Comparison of ENCODE assay signal across 8 cellular contexts in genomic region chr12:53223391-53224267, GRCh38. TPM values are rescaled to one million over a fixed set of nuclear protein-coding genes. Genes with fewer than 3 reads are reported as not detected.
A peak's percentile ranks its signal among the peaks of the same experiment; 100 is the strongest.
DNase-seq lines count a peak whose midpoint lies in the region; ATAC-seq and TF ChIP-seq lines count a peak whose summit lies in the region.

No MANE protein-coding gene starts in this region.

- 37% methylated on average over 21 of the region's 21 CpGs for WGBS in testis, 2 donors

- no peak for ATAC-seq in HCT116

- no peaks in the 10 kb centered on the region for H3K9me3 Mint-ChIP-seq in activated CD4-positive, alpha-beta memory T cell treated with anti-CD3 and anti-CD28 coated beads, Interleukin-2, amount 10 ng/mL, durations not matched to agents 7 days and 5 days

- TF ChIP-seq CTCF in HCT116 (IDR thresholded peaks at IDR 0.05 in 2 of 3, conservative IDR thresholded peaks at IDR 0.05 in 1 of 3; ENCODE audit: borderline replicate concordance in 1 of 3, insufficient read depth in 1 of 3, low read depth in 2 of 3, low read length in 2 of 3) (no peak), fibroblast of pulmonary artery (IDR thresholded peaks at IDR 0.05; ENCODE audit: low read length, missing control alignments) (no peak), testis (IDR thresholded peaks at IDR 0.05) (no peak)

- peak overlapping the region; percentile 50 for H3K4me3 Mint-ChIP-seq in activated CD4-positive, alpha-beta memory T cell treated with anti-CD3 and anti-CD28 coated beads, Interleukin-2, amount 10 ng/mL, durations not matched to agents 7 days and 5 days

- POLR2A ChIA-PET in HCT116 (lab: Charles Lee) = no interaction called here
- POLR2A ChIA-PET in activated CD4-positive, alpha-beta memory T cell treated with anti-CD3 and anti-CD28 coated beads, Interleukin-2, amount 10 ng/mL, durations not matched to agents 7 days and 5 days (lab: Charles Lee) = interaction anchor here (0.7 to 2.3 kb wide), 6 partner anchors 9 to 277 kb away, joined by 3 to 12 read pairs (median 4); partner anchors contain the start of genes ESPL1 and TARBP2

- H3K27ac ChIP-seq in HCT116 (ENCODE audit: low read depth, low read length) (peak overlapping the region; percentile 46), rectal smooth muscle tissue (ENCODE audit: low read depth, low read length) (peak overlapping the region; percentile 99), testis (no peak overlapping the region)

- peaks cover 13% of the 10 kb centered on the region for H3K79me2 ChIP-seq in HCT116 (ENCODE audit: insufficient read depth, low read length)

- H3K9ac ChIP-seq in HCT116 (ENCODE audit: low read length) (peak overlapping the region; percentile 93), rectal smooth muscle tissue (ENCODE audit: low read length) (no peak overlapping the region)

- CTCF ChIA-PET in HCT116 (lab: Charles Lee) = interaction anchor here (0.6 to 1.2 kb wide), 3 partner anchors 44 to 98 kb away, joined by 3 to 4 read pairs (median 4); partner anchors contain the start of genes AAAS and ESPL1
- CTCF ChIA-PET in activated CD4-positive, alpha-beta memory T cell treated with anti-CD3 and anti-CD28 coated beads, Interleukin-2, amount 10 ng/mL, durations not matched to agents 7 days and 5 days (lab: Charles Lee) = interaction anchor here (0.8 to 2.1 kb wide), 4 partner anchors 9 to 97 kb away, joined by 3 to 6 read pairs (median 3); partner anchors contain the start of gene AAAS

- no peak overlapping the region for H3K4me3 ChIP-seq in HCT116 (replicated peaks in 1 of 2; ENCODE audit: low read depth in 1 of 2, low read length in 2 of 2)
- H3K4me3 ChIP-seq in fibroblast of pulmonary artery (replicated peaks; ENCODE audit: low read depth, low read length) = no peak overlapping the region
- H3K4me3 ChIP-seq in rectal smooth muscle tissue (ENCODE audit: low read length) = no peak overlapping the region
- H3K4me3 ChIP-seq in testis = no peak overlapping the region

- TF ChIP-seq RAD21 in HCT116 (IDR thresholded peaks at IDR 0.05; ENCODE audit: low read depth) = no peak

- H3K27me3 Mint-ChIP-seq in activated CD4-positive, alpha-beta memory T cell treated with anti-CD3 and anti-CD28 coated beads, Interleukin-2, amount 10 ng/mL, durations not matched to agents 7 days and 5 days = no peaks in the 10 kb centered on the region

- no peak overlapping the region for H2AFZ ChIP-seq in HCT116 (ENCODE audit: low read depth, low read length, poor library complexity, severe bottlenecking)

- RAD21 ChIA-PET in HCT116 (lab: Charles Lee; ENCODE audit: low non-redundant PET in 1 of 2, low total read pairs in 2 of 2, uncharacterized antibody in 2 of 2, unreplicated experiment in 2 of 2) = no interaction called here

- H3K36me3 ChIP-seq in HCT116 (ENCODE audit: control insufficient read depth in 1 of 2, insufficient read depth in 2 of 2, low read length in 2 of 2) = no peaks in the 10 kb centered on the region
- H3K36me3 ChIP-seq in rectal smooth muscle tissue (ENCODE audit: control insufficient read depth, insufficient read depth, low read length) = no peaks in the 10 kb centered on the region
- H3K36me3 ChIP-seq in testis (ENCODE audit: low read depth, missing control alignments) = no peaks in the 10 kb centered on the region

- no peak for DNase-seq in HCT116 (ENCODE audit: low read depth, low spot score)
- DNase-seq in activated CD4-positive, alpha-beta memory T cell treated with anti-CD3 and anti-CD28 coated beads, Interleukin-2, amount 10 ng/mL, durations not matched to agents 7 days and 5 days = no peak
- peak; percentile 66 for DNase-seq in fibroblast of pulmonary artery (ENCODE audit: low read depth)
- DNase-seq in CD1c-positive myeloid dendritic cell (ENCODE audit: extremely low spot score) = no peak
- DNase-seq in testis = no peak
- DNase-seq in HCEC 1CT = no peak
- no peak for DNase-seq in NCI-H510A (lab: John Stamatoyannopoulos, UW)

- intact Hi-C loops in HCT116 (cut with micrococcal nuclease) (no loop called here), testis (cut with DNase I; ENCODE audit: low total_unique reads) (no loop called here)

- H3K27ac Mint-ChIP-seq in activated CD4-positive, alpha-beta memory T cell treated with anti-CD3 and anti-CD28 coated beads, Interleukin-2, amount 10 ng/mL, durations not matched to agents 7 days and 5 days = peak overlapping the region; percentile 96

- no peaks in the 10 kb centered on the region for H3K9me3 ChIP-seq in HCT116 (ENCODE audit: control insufficient read depth in 1 of 2, insufficient read depth in 1 of 2, low read depth in 1 of 2, low read length in 2 of 2)
- no peaks in the 10 kb centered on the region for H3K9me3 ChIP-seq in testis

- TF ChIP-seq POLR2A in HCT116 (IDR thresholded peaks at IDR 0.05; ENCODE audit: borderline replicate concordance, extremely low read depth, insufficient read depth, insufficient read length) = no peak
- no peak for TF ChIP-seq POLR2A in testis (IDR thresholded peaks at IDR 0.05)

- H3K4me2 ChIP-seq in HCT116 (ENCODE audit: low read length) = peak overlapping the region; percentile 54

- no peaks in the 10 kb centered on the region for H3K27me3 ChIP-seq in HCT116 (ENCODE audit: insufficient read depth, low read length)
- H3K27me3 ChIP-seq in rectal smooth muscle tissue (ENCODE audit: control insufficient read depth, insufficient read depth, low read length) = no peaks in the 10 kb centered on the region
- no peaks in the 10 kb centered on the region for H3K27me3 ChIP-seq in testis

- H3K4me1 Mint-ChIP-seq in activated CD4-positive, alpha-beta memory T cell treated with anti-CD3 and anti-CD28 coated beads, Interleukin-2, amount 10 ng/mL, durations not matched to agents 7 days and 5 days = peaks cover 62% of the 10 kb centered on the region

- H3K36me3 Mint-ChIP-seq in activated CD4-positive, alpha-beta memory T cell treated with anti-CD3 and anti-CD28 coated beads, Interleukin-2, amount 10 ng/mL, durations not matched to agents 7 days and 5 days (ENCODE audit: low read depth) = peaks cover 15% of the 10 kb centered on the region

- no peaks in the 10 kb centered on the region for H3K9me2 ChIP-seq in HCT116 (ENCODE audit: insufficient read depth)

- no TSS peak for BruUV-seq in HCT116 (replicated peaks; lab: Mats Ljungman, UMichigan)

- no peaks in the 10 kb centered on the region for H4K20me1 ChIP-seq in HCT116 (ENCODE audit: insufficient read depth)

- H3K4me1 ChIP-seq in HCT116 (ENCODE audit: control insufficient read depth in 1 of 2, insufficient read depth in 2 of 2, low read length in 2 of 2) = peaks cover 38 to 72% of the 10 kb centered on the region in 2 experiments
- H3K4me1 ChIP-seq in rectal smooth muscle tissue (ENCODE audit: control insufficient read depth, insufficient read depth, low read length) = peaks cover 25% of the 10 kb centered on the region
- peaks cover 12% of the 10 kb centered on the region for H3K4me1 ChIP-seq in testis

TF ChIP-seq in HCT116, 20 proteins besides CTCF, POLR2A, EP300 and RAD21 (continues in another document):
- TF ChIP-seq YY1 (IDR thresholded peaks at IDR 0.05; ENCODE audit: extremely low read depth, insufficient replicate concordance, low read depth, low read length) (no peak), EZH2 (IDR thresholded peaks at IDR 0.05) (no peak), EGR1 (IDR thresholded peaks at IDR 0.05; ENCODE audit: low read depth) (no peak), ZBTB33 (IDR thresholded peaks at IDR 0.05; ENCODE audit: extremely low read depth, insufficient replicate concordance, low read length) (no peak), CEBPB (IDR thresholded peaks at IDR 0.05; ENCODE audit: low read depth) (no peak)

RNA-seq across cellular contexts. Expression of gene RARG, which starts 8.4 kb away (rescaled TPM):
- total RNA-seq in HCT116 (2021; ENCODE audit: unreplicated experiment) (68.9 TPM), testis (10 to 100 TPM; 12.1 to 12.5 TPM)
- polyA plus RNA-seq in HCT116 (2012) = 50.8 and 54.4 TPM in 2 replicates
- total RNA-seq in activated CD4-positive, alpha-beta memory T cell treated with anti-CD3 and anti-CD28 coated beads, Interleukin-2, amount 10 ng/mL, durations not matched to agents 7 days and 5 days = 10 to 100 TPM; 46.1 to 47.4 TPM
- 13.6 TPM for polyA plus RNA-seq in testis (ENCODE audit: insufficient read depth, low read depth, low replicate concordance)

RNA-seq across cellular contexts. Expression of gene ITGB7, which starts 16.6 kb away (rescaled TPM):
- total RNA-seq in HCT116 (2021; ENCODE audit: unreplicated experiment) (1.9 TPM), testis (1 to 10 TPM in 1 of 2 donors, under 1 TPM in 1; 0.24 to 1.2 TPM)
- 0.33 and 0.47 TPM in 2 replicates for polyA plus RNA-seq in HCT116 (2012)
- 100 to 1,000 TPM; 780 to 786 TPM for total RNA-seq in activated CD4-positive, alpha-beta memory T cell treated with anti-CD3 and anti-CD28 coated beads, Interleukin-2, amount 10 ng/mL, durations not matched to agents 7 days and 5 days
- polyA plus RNA-seq in testis (ENCODE audit: insufficient read depth, low read depth, low replicate concordance) = 3.7 TPM

RNA-seq across cellular contexts. Expression of gene CSAD, which starts 42.9 kb away (rescaled TPM):
- total RNA-seq in HCT116 (2021; ENCODE audit: unreplicated experiment) = 20.3 TPM
- 17.4 and 19.4 TPM in 2 replicates for polyA plus RNA-seq in HCT116 (2012)
- 10 to 100 TPM; 28.6 to 31.0 TPM for total RNA-seq in activated CD4-positive, alpha-beta memory T cell treated with anti-CD3 and anti-CD28 coated beads, Interleukin-2, amount 10 ng/mL, durations not matched to agents 7 days and 5 days
- 10 to 100 TPM; 73.9 to 93.7 TPM for total RNA-seq in testis
- polyA plus RNA-seq in testis (ENCODE audit: insufficient read depth, low read depth, low replicate concordance) = 34.9 TPM

RNA-seq across cellular contexts. Expression of gene ZNF740, which starts 43.1 kb away (rescaled TPM):
- total RNA-seq in HCT116 (2021; ENCODE audit: unreplicated experiment) = 49.7 TPM
- polyA plus RNA-seq in HCT116 (2012) = 11.8 and 13.2 TPM in 2 replicates
- 10 to 100 TPM; 33.7 to 45.5 TPM for total RNA-seq in activated CD4-positive, alpha-beta memory T cell treated with anti-CD3 and anti-CD28 coated beads, Interleukin-2, amount 10 ng/mL, durations not matched to agents 7 days and 5 days
- total RNA-seq in testis = 10 to 100 TPM; 19.8 to 27.2 TPM
- 15.6 TPM for polyA plus RNA-seq in testis (ENCODE audit: insufficient read depth, low read depth, low replicate concordance)

RNA-seq across cellular contexts. Expression of gene ESPL1, which starts 44.5 kb away (rescaled TPM):
- 50.3 TPM for total RNA-seq in HCT116 (2021; ENCODE audit: unreplicated experiment)
- 33.9 and 36.7 TPM in 2 replicates for polyA plus RNA-seq in HCT116 (2012)
- total RNA-seq in activated CD4-positive, alpha-beta memory T cell treated with anti-CD3 and anti-CD28 coated beads, Interleukin-2, amount 10 ng/mL, durations not matched to agents 7 days and 5 days = 10 to 100 TPM; 88.4 to 90.2 TPM
- 10 to 100 TPM; 16.5 to 24.5 TPM for total RNA-seq in testis
- polyA plus RNA-seq in testis (ENCODE audit: insufficient read depth, low read depth, low replicate concordance) = 30.5 TPM

Comparison
In these comparisons a context has a peak if more than half of its experiments do, and no peak if none do; other contexts are left out.
1. H3K27ac ChIP-seq: peak in HCT116 (single experiment) and rectal smooth muscle tissue (single experiment); none in testis (0 of 2).
2. RNA of gene ITGB7, which starts 16.6 kb away (total RNA-seq): 780 to 786 TPM in activated CD4-positive, alpha-beta memory T cell treated with anti-CD3 and anti-CD28 coated beads, Interleukin-2, amount 10 ng/mL, durations not matched to agents 7 days and 5 days; 1.9 TPM in HCT116 (single experiment) and 0.24 to 1.2 TPM in testis; every median in the first group is over 100 times any median in the second.